13 cellular contexts compared by ENCODE assay signal in genomic region chr12:29781176-29781575, GRCh38. TPM values are rescaled to one million over a fixed set of nuclear protein-coding genes. Genes with fewer than 3 reads are reported as not detected.
A peak's percentile ranks its signal among the peaks of the same experiment; 100 is the strongest.
DNase-seq lines count a peak whose midpoint lies in the region; ATAC-seq and TF ChIP-seq lines count a peak whose summit lies in the region.
"Had no signal": no experiment of that assay in that cellular context is flagged by ENCODE, and none has a peak within 500 bp of the region (broad histone marks: within the 10 kb centered on the region; RNA-seq: fewer than 3 reads in every experiment).

No MANE protein-coding gene starts in this region.

- H3K4me1 ChIP-seq in right atrium auricular region (peaks cover 0 to 41% of the 10 kb centered on the region in 2 donors), psoas muscle (peaks cover 44% of the 10 kb centered on the region)

- peak overlapping the region; percentile 92 to 94 for H3K27ac ChIP-seq in right atrium auricular region
- H3K27ac ChIP-seq in psoas muscle = peak overlapping the region; percentile 93
- H3K27ac ChIP-seq in brain microvascular endothelial cell = no peak overlapping the region

- in situ Hi-C loops in brain microvascular endothelial cell (cut with HindIII; ENCODE audit: low pct_ligation_motif_present, low sequenced_read_pairs) = no loop called here

- H3K36me3 ChIP-seq in right atrium auricular region = no peaks in the 10 kb centered on the region
- no peaks in the 10 kb centered on the region for H3K36me3 ChIP-seq in psoas muscle (ENCODE audit: insufficient read depth in 1 of 2, low read depth in 1 of 2)
- H3K36me3 ChIP-seq in brain microvascular endothelial cell (replicated peaks) = no peaks in the 10 kb centered on the region

- no peak for DNase-seq in right atrium auricular region (ENCODE audit: low spot score)
- no peak for DNase-seq in left cardiac atrium
- DNase-seq in fibroblast of mammary gland (ENCODE audit: low read depth) = no peak
- no peak for DNase-seq in psoas muscle
- no peak for DNase-seq in brain microvascular endothelial cell
- no peak for DNase-seq in foreskin melanocyte
- no peak for DNase-seq in NCI-H2081 (lab: John Stamatoyannopoulos, UW)
- DNase-seq: activated CD4-positive, CD25-positive, alpha-beta regulatory T cell treated with anti-CD3 and anti-CD28 coated beads, Interleukin-2, amount 50 U/mL, for 72 hours; activated T-cell treated with anti-CD3 and anti-CD28 coated beads, Interleukin-2, amount 50 U/mL, for 72 hours; NCI-H2081 treated with DMSO at 0.1 percent for 48 hours; small intestine; testis had no signal

- H3K27me3 ChIP-seq in right atrium auricular region (no peaks in the 10 kb centered on the region), psoas muscle (ENCODE audit: insufficient read depth in 3 of 3, low read length in 2 of 3) (no peaks in the 10 kb centered on the region), brain microvascular endothelial cell (replicated peaks) (no peaks in the 10 kb centered on the region)
- H3K27me3 ChIP-seq: testis had no signal

- intact Hi-C loops in left cardiac atrium (cut with DNase I) (loop anchor here (5.0 to 10.0 kb wide), 3 partner anchors 49 to 219 kb away; no protein-coding TSS in a partner anchor), psoas muscle (cut with DNase I) (loop anchor here (5.0 to 10.0 kb wide), 6 partner anchors 39 to 1016 kb away; no protein-coding TSS in a partner anchor)

- ATAC-seq in left cardiac atrium (no peak), psoas muscle (no peak), GM18870 (IDR thresholded peaks at IDR 0.05; ENCODE audit: unreplicated experiment) (no peak)

- H3K9me3 ChIP-seq in right atrium auricular region (peaks cover 0 to 4% of the 10 kb centered on the region in 2 donors), psoas muscle (no peaks in the 10 kb centered on the region)
- H3K9me3 ChIP-seq: testis had no signal

- H3K4me3 ChIP-seq in right atrium auricular region (peak overlapping the region; percentile 64 to 75), fibroblast of mammary gland (ENCODE audit: control insufficient read depth, low read depth, low read length) (peak overlapping the region; percentile 91), psoas muscle (peak overlapping the region; percentile 75), brain microvascular endothelial cell (ENCODE audit: low read depth, low read length) (no peak overlapping the region)

- TF ChIP-seq CTCF in right atrium auricular region (IDR thresholded peaks at IDR 0.05) (no peak), fibroblast of mammary gland (conservative IDR thresholded peaks at IDR 0.05; ENCODE audit: control insufficient read depth, insufficient read depth, low read depth, low read length) (no peak), psoas muscle (IDR thresholded peaks at IDR 0.05) (no peak), brain microvascular endothelial cell (IDR thresholded peaks at IDR 0.05; ENCODE audit: low read depth, low read length, missing control alignments) (no peak)

RNA-seq across cellular contexts. Expression of gene TMTC1, which starts 2.6 kb away (rescaled TPM):
- total RNA-seq in right atrium auricular region (10 to 100 TPM; 60.1 to 60.3 TPM), left cardiac atrium (10 to 100 TPM; 49.0 to 49.5 TPM), psoas muscle (10 to 100 TPM; 30.4 to 45.8 (median 39.5) TPM)
- 10 to 100 TPM; 15.8 to 29.8 (median 24.7) TPM for polyA plus RNA-seq in psoas muscle
